ENCODE assay signal across 8 cellular contexts in the genomic region with DNA sequence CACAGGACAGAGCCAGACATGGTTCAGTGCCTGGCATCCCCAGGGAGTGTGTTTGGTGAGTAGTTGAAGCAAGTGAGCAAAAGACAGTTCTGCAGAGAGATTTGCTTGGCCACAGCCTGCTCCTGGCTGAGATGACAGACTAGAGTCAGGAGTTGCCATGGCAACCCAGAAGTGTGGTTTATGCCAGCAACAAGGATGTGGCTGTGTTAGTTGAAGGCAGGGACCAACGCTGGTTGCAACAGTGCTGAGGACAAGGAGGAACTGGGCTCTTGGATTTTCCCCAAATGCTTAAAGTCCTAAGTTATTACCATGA. TPM values are rescaled to one million over a fixed set of nuclear protein-coding genes. Genes with fewer than 3 reads are reported as not detected.
DNase-seq lines count a peak whose midpoint lies in the region; ATAC-seq, FAIRE-seq and TF ChIP-seq lines count a peak whose summit lies in the region.

No MANE protein-coding gene starts in this region.

- peaks cover 36% of the 10 kb centered on the region for H3K27me3 Mint-ChIP-seq in CD4-positive, alpha-beta T cell
- peaks cover 6% of the 10 kb centered on the region for H3K27me3 Mint-ChIP-seq in astrocyte (ENCODE audit: low read depth, unreplicated experiment)

- H3K36me3 Mint-ChIP-seq in CD4-positive, alpha-beta T cell (ENCODE audit: low read depth) = no peaks in the 10 kb centered on the region
- peaks cover 10% of the 10 kb centered on the region for H3K36me3 Mint-ChIP-seq in astrocyte (ENCODE audit: low read depth, unreplicated experiment)

- FAIRE-seq in astrocyte (lab: Jason Lieb, UNC) (peak; percentile 84), D721Med (lab: Jason Lieb, UNC) (no peak)

- H3K79me2 ChIP-seq in astrocyte (ENCODE audit: insufficient read depth, low read length) = peaks cover 31% of the 10 kb centered on the region

- no peak overlapping the region for H3K27ac Mint-ChIP-seq in CD4-positive, alpha-beta T cell
- no peak overlapping the region for H3K27ac Mint-ChIP-seq in astrocyte (ENCODE audit: unreplicated experiment)

- intact Hi-C loops in CD4-positive, alpha-beta T cell (cut with DNase I, micrococcal nuclease) = loop anchor here in 1 of 2 experiments (5.0 kb wide), 1 partner anchor 145 kb away; no protein-coding TSS in a partner anchor
- intact Hi-C loops in stomach (cut with DNase I; ENCODE audit: low total_unique reads) = no loop called here

- H3K36me3 ChIP-seq in astrocyte (ENCODE audit: insufficient read depth, low read length) = no peaks in the 10 kb centered on the region
- no peaks in the 10 kb centered on the region for H3K36me3 ChIP-seq in stomach

- peaks cover 17% of the 10 kb centered on the region for H3K4me1 Mint-ChIP-seq in CD4-positive, alpha-beta T cell (ENCODE audit: low read depth)
- H3K4me1 Mint-ChIP-seq in astrocyte (ENCODE audit: low read depth, unreplicated experiment) = peaks cover 15% of the 10 kb centered on the region

- no peak for TF ChIP-seq POLR2A in stomach (IDR thresholded peaks at IDR 0.05)

- TF ChIP-seq CTCF in CD4-positive, alpha-beta T cell (IDR thresholded peaks at IDR 0.05) = no peak
- TF ChIP-seq CTCF in astrocyte (IDR thresholded peaks at IDR 0.05; ENCODE audit: insufficient read depth, low read depth, low read length) (no peak), stomach (IDR thresholded peaks at IDR 0.05) (no peak), D721Med (IDR thresholded peaks at IDR 0.05; ENCODE audit: insufficient read depth, missing control alignments) (no peak)

- peak overlapping the region; percentile 34 for H3K4me3 Mint-ChIP-seq in CD4-positive, alpha-beta T cell
- peak overlapping the region; percentile 68 for H3K4me3 Mint-ChIP-seq in astrocyte (ENCODE audit: unreplicated experiment)

- peak overlapping the region; percentile 91 for H3K4me2 ChIP-seq in astrocyte (ENCODE audit: low read length)

- TF ChIP-seq EP300 in stomach (IDR thresholded peaks at IDR 0.05) = no peak

- ATAC-seq in CD4-positive, alpha-beta T cell (ENCODE audit: poor library complexity) = peak; percentile 28
- ATAC-seq in HG03097 (IDR thresholded peaks at IDR 0.05; ENCODE audit: low FRiP score, unreplicated experiment) (no peak), HG02840 (IDR thresholded peaks at IDR 0.05; ENCODE audit: low FRiP score, unreplicated experiment) (no peak)

- CTCF ChIA-PET in CD4-positive, alpha-beta T cell (lab: Charles Lee) = no interaction called here

- peak overlapping the region; percentile 21 for H3K9ac ChIP-seq in astrocyte (ENCODE audit: low read length)

- peaks cover 17% of the 10 kb centered on the region for H4K20me1 ChIP-seq in astrocyte (ENCODE audit: insufficient read depth, low read length)

- H3K27me3 ChIP-seq in CD4-positive, alpha-beta T cell (ENCODE audit: control insufficient read depth, insufficient read depth, low read length) = peaks cover 28% of the 10 kb centered on the region
- H3K27me3 ChIP-seq in astrocyte (ENCODE audit: insufficient read depth, low read length) (no peaks in the 10 kb centered on the region), stomach (peaks cover 0 to 47% (median 21%) of the 10 kb centered on the region in 3 donors)

- POLR2A ChIA-PET in CD4-positive, alpha-beta T cell (lab: Charles Lee) = no interaction called here

- DNase-seq in CD4-positive, alpha-beta T cell = peak in 3 of 10 experiments; percentile 3 to 44 (median 29)
- DNase-seq in LHCN-M2 (ENCODE audit: low read depth) (peak; percentile 97), astrocyte (ENCODE audit: low read depth) (peak; percentile 72), hypothalamus (lab: John Stamatoyannopoulos, UW) (peak in 43 of 51 donors; percentile 6 to 86 (median 62)), stomach (peak; percentile 40), D721Med (ENCODE audit: insufficient read length, low spot score) (no peak)

- H3K9me3 Mint-ChIP-seq in CD4-positive, alpha-beta T cell = no peaks in the 10 kb centered on the region
- H3K9me3 Mint-ChIP-seq in astrocyte (ENCODE audit: unreplicated experiment) = no peaks in the 10 kb centered on the region

- no peak overlapping the region for H2AFZ ChIP-seq in astrocyte (ENCODE audit: low read depth, low read length)

- H3K9me3 ChIP-seq in CD4-positive, alpha-beta T cell (ENCODE audit: control insufficient read depth, low read length) = no peaks in the 10 kb centered on the region
- H3K9me3 ChIP-seq in astrocyte (ENCODE audit: insufficient read depth, low read depth, low read length) (no peaks in the 10 kb centered on the region), stomach (no peaks in the 10 kb centered on the region)

- 5 to 18% (median 8%) methylated on average over 1 of the region's 1 CpG for WGBS in stomach, 5 donors

- H3K4me3 ChIP-seq in astrocyte (ENCODE audit: insufficient read depth, low read depth, low read length) (no peak overlapping the region), stomach (no peak overlapping the region)

- peaks cover 36% of the 10 kb centered on the region for H3K4me1 ChIP-seq in astrocyte (ENCODE audit: insufficient read depth, low read length)
- H3K4me1 ChIP-seq in stomach = peaks cover 11 to 44% (median 31%) of the 10 kb centered on the region in 4 donors

- no peak overlapping the region for H3K27ac ChIP-seq in CD4-positive, alpha-beta T cell (ENCODE audit: low read depth, low read length)
- peak overlapping the region; percentile 15 for H3K27ac ChIP-seq in astrocyte (ENCODE audit: low read depth, low read length)
- H3K27ac ChIP-seq in stomach = peak overlapping the region in 3 of 5 donors; percentile 35 to 73 (median 73)

RNA-seq across cellular contexts. Expression of a gene that starts 2.7 kb away (rescaled TPM):
- not detected for total RNA-seq in CD4-positive, alpha-beta T cell
- total RNA-seq in LHCN-M2 (2014; rRNA removed) (1.7 and 2.5 TPM in 2 replicates), astrocyte (0.62 and 1.6 TPM in 2 replicates), stomach (not detected)
- polyA plus RNA-seq in LHCN-M2 (2012) = 6.0 TPM
- polyA plus RNA-seq in stomach = 1 to 10 TPM in 1 of 3 donors, under 1 TPM in 1, not detected in 1; 0.43 to 1.1 TPM
